Comparison of ENCODE assay signal across 10 cellular contexts in the genomic region with DNA sequence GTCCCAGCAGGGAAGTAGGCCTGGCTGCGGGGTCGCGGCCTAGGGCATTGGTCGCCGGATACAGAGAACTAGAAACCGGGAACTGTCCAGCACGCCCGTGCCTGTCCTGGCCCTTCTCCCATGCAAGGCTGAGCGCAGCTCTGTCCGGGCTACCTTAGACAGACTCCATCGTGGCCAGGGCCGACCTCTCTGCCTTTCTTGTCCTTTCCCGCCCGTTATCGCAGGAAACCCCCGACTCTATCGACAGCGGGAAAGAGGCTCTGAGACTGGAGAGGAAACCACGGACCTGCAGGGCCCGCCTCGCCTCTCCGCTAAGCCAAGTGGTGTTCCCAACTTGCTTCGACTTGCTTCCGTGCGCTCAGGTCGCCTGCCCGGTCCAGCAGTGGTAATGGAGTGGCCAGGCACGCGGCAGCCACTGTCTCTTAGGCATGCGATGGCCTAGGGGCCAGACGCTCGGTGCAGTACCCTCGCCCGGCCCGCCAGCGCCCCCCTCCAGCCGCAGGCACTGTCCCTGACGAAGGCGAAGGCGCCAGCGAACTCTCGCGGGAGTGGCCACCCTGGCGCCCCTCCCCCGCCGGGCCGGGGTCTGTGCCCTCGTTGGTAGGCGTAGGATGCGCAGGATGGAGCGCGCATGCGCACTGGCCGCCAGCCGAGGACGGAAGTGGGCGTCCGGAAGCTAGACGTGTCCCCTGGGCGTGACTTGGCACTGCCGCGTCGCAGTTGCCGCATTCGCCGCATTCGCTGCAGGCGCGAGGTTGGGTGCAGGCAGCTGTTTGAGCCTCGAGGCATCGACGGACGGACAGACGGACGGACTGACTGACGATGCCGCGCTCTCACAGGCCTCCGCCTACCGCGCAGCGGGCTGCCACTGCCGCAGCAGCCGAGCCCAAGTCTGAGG. TPM values are rescaled to one million over a fixed set of nuclear protein-coding genes. Genes with fewer than 3 reads are reported as not detected.
A peak's percentile ranks its signal among the peaks of the same experiment; 100 is the strongest.
DNase-seq lines count a peak whose midpoint lies in the region; ATAC-seq and TF ChIP-seq lines count a peak whose summit lies in the region.
"Had no signal": no experiment of that assay in that cellular context is flagged by ENCODE, and none has a peak within 500 bp of the region (broad histone marks: within the 10 kb centered on the region; RNA-seq: fewer than 3 reads in every experiment).

No MANE protein-coding gene starts in this region.

- H3K4me3 Mint-ChIP-seq in activated CD4-positive, alpha-beta memory T cell treated with anti-CD3 and anti-CD28 coated beads for 36 hours, result no peak overlapping the region
- H3K4me3 Mint-ChIP-seq in activated CD4-positive, alpha-beta memory T cell treated with anti-CD3 and anti-CD28 coated beads, Interleukin-2, amount 10 ng/mL, durations not matched to agents 7 days and 5 days, result no peak overlapping the region

- no peak for TF ChIP-seq POLR2A in lower leg skin (IDR thresholded peaks at IDR 0.05)
- no peak for TF ChIP-seq POLR2A in tibial nerve (IDR thresholded peaks at IDR 0.05)

- no peak for ATAC-seq in HG03432 (IDR thresholded peaks at IDR 0.05; ENCODE audit: unreplicated experiment)
- no peak for ATAC-seq in GM18498 (IDR thresholded peaks at IDR 0.05; ENCODE audit: unreplicated experiment)

- H3K4me3 ChIP-seq in epithelial cell of esophagus (ENCODE audit: low read length) (peak overlapping the region; percentile 34), lower leg skin (ENCODE audit: low read depth, poor library complexity, severe bottlenecking) (no peak overlapping the region), tibial nerve (peak overlapping the region; percentile 20 to 47 (median 24))
- H3K4me3 ChIP-seq: BLaER1 treated with 17β-estradiol and CSF1 and Interleukin-3, amounts not matched to agents 10 nM and 100 nM had no signal

- H3K27me3 Mint-ChIP-seq in activated CD4-positive, alpha-beta memory T cell treated with anti-CD3 and anti-CD28 coated beads for 36 hours, result no peaks in the 10 kb centered on the region
- H3K27me3 Mint-ChIP-seq in activated CD4-positive, alpha-beta memory T cell treated with anti-CD3 and anti-CD28 coated beads, Interleukin-2, amount 10 ng/mL, durations not matched to agents 7 days and 5 days, result no peaks in the 10 kb centered on the region

- DNase-seq in activated CD4-positive, alpha-beta memory T cell treated with anti-CD3 and anti-CD28 coated beads for 36 hours, result peak; percentile 25
- DNase-seq in activated CD4-positive, alpha-beta memory T cell treated with anti-CD3 and anti-CD28 coated beads, Interleukin-2, amount 10 ng/mL, durations not matched to agents 7 days and 5 days, result no peak
- peak; percentile 40 for DNase-seq in epithelial cell of esophagus (ENCODE audit: low read depth)
- peak; percentile 19 to 91 for DNase-seq in lower leg skin (ENCODE audit: low spot score in 2 of 2)
- DNase-seq in tibial nerve (ENCODE audit: low spot score in 2 of 2), result peak; percentile 18 to 33
- no peak for DNase-seq in MV-4-11 (lab: John Stamatoyannopoulos, UW)

- TF ChIP-seq CTCF in epithelial cell of esophagus (IDR thresholded peaks at IDR 0.05; ENCODE audit: insufficient read depth, low read depth, low read length, missing control alignments) (no peak), lower leg skin (IDR thresholded peaks at IDR 0.05) (no peak), tibial nerve (IDR thresholded peaks at IDR 0.05) (no peak)

- no peaks in the 10 kb centered on the region for H3K9me3 ChIP-seq in tibial nerve

- H3K27ac ChIP-seq in tibial nerve, result peak overlapping the region in 2 of 4 donors; percentile 6 to 42
- H3K27ac ChIP-seq: BLaER1 treated with 17β-estradiol and CSF1 and Interleukin-3, amounts not matched to agents 10 nM and 100 nM had no signal

- peak in 1 of 2 donors; percentile 24 for TF ChIP-seq EP300 in tibial nerve (IDR thresholded peaks at IDR 0.05)

- H3K4me1 Mint-ChIP-seq in activated CD4-positive, alpha-beta memory T cell treated with anti-CD3 and anti-CD28 coated beads for 36 hours (ENCODE audit: low read depth), result peaks cover 2% of the 10 kb centered on the region
- no peaks in the 10 kb centered on the region for H3K4me1 Mint-ChIP-seq in activated CD4-positive, alpha-beta memory T cell treated with anti-CD3 and anti-CD28 coated beads, Interleukin-2, amount 10 ng/mL, durations not matched to agents 7 days and 5 days

- peaks cover 0 to 53% (median 0%) of the 10 kb centered on the region in 3 donors for H3K36me3 ChIP-seq in tibial nerve

- CTCF ChIA-PET in activated CD4-positive, alpha-beta memory T cell treated with anti-CD3 and anti-CD28 coated beads for 36 hours (lab: Charles Lee), result interaction anchor here (0.6 kb wide), 1 partner anchor 823 kb away, joined by 4 read pairs; no protein-coding TSS in a partner anchor
- CTCF ChIA-PET in activated CD4-positive, alpha-beta memory T cell treated with anti-CD3 and anti-CD28 coated beads, Interleukin-2, amount 10 ng/mL, durations not matched to agents 7 days and 5 days (lab: Charles Lee), result no interaction called here

- H3K27ac Mint-ChIP-seq in activated CD4-positive, alpha-beta memory T cell treated with anti-CD3 and anti-CD28 coated beads for 36 hours, result no peak overlapping the region
- no peak overlapping the region for H3K27ac Mint-ChIP-seq in activated CD4-positive, alpha-beta memory T cell treated with anti-CD3 and anti-CD28 coated beads, Interleukin-2, amount 10 ng/mL, durations not matched to agents 7 days and 5 days
- H3K27ac Mint-ChIP-seq: activated naive CD4-positive, alpha-beta T cell treated with anti-CD3 and anti-CD28 coated beads, Interleukin-2, amount 50 U/mL, for 72 hours had no signal

- H3K4me1 ChIP-seq in tibial nerve, result peaks cover 0 to 14% (median 0%) of the 10 kb centered on the region in 4 donors

- intact Hi-C loops in activated CD4-positive, alpha-beta memory T cell treated with anti-CD3 and anti-CD28 coated beads for 36 hours (cut with micrococcal nuclease), result no loop called here
- intact Hi-C loops in lower leg skin (cut with DNase I; ENCODE audit: low total_unique reads), result no loop called here

- 60 to 82% methylated on average over 70 to 83 of the region's 84 CpGs for WGBS in lower leg skin, 2 donors
- WGBS in tibial nerve, 2 donors, result 77 to 78% methylated on average over 65 to 72 of the region's 84 CpGs

- POLR2A ChIA-PET in activated CD4-positive, alpha-beta memory T cell treated with anti-CD3 and anti-CD28 coated beads for 36 hours (lab: Charles Lee), result no interaction called here
- POLR2A ChIA-PET in activated CD4-positive, alpha-beta memory T cell treated with anti-CD3 and anti-CD28 coated beads, Interleukin-2, amount 10 ng/mL, durations not matched to agents 7 days and 5 days (lab: Charles Lee), result interaction anchor here (0.6 kb wide), 1 partner anchor 54 kb away, joined by 4 read pairs; no protein-coding TSS in a partner anchor

- H3K9me3 Mint-ChIP-seq in activated CD4-positive, alpha-beta memory T cell treated with anti-CD3 and anti-CD28 coated beads for 36 hours, result no peaks in the 10 kb centered on the region
- H3K9me3 Mint-ChIP-seq in activated CD4-positive, alpha-beta memory T cell treated with anti-CD3 and anti-CD28 coated beads, Interleukin-2, amount 10 ng/mL, durations not matched to agents 7 days and 5 days, result no peaks in the 10 kb centered on the region
- H3K9me3 Mint-ChIP-seq: activated naive CD4-positive, alpha-beta T cell treated with anti-CD3 and anti-CD28 coated beads, Interleukin-2, amount 50 U/mL, for 72 hours had no signal

- peaks cover 10% of the 10 kb centered on the region for H3K36me3 Mint-ChIP-seq in activated CD4-positive, alpha-beta memory T cell treated with anti-CD3 and anti-CD28 coated beads for 36 hours
- H3K36me3 Mint-ChIP-seq in activated CD4-positive, alpha-beta memory T cell treated with anti-CD3 and anti-CD28 coated beads, Interleukin-2, amount 10 ng/mL, durations not matched to agents 7 days and 5 days (ENCODE audit: low read depth), result peaks cover 8% of the 10 kb centered on the region

- no peaks in the 10 kb centered on the region for H3K27me3 ChIP-seq in tibial nerve
- H3K27me3 ChIP-seq: BLaER1 treated with 17β-estradiol and CSF1 and Interleukin-3, amounts not matched to agents 10 nM and 100 nM had no signal

RNA-seq across cellular contexts. Expression of gene MCMBP, which starts 54.4 kb away (rescaled TPM):
- total RNA-seq in activated CD4-positive, alpha-beta memory T cell treated with anti-CD3 and anti-CD28 coated beads for 36 hours, result 10 to 100 TPM; 90.8 to 92.8 TPM
- 10 to 100 TPM; 86.2 to 87.6 TPM for total RNA-seq in activated CD4-positive, alpha-beta memory T cell treated with anti-CD3 and anti-CD28 coated beads, Interleukin-2, amount 10 ng/mL, durations not matched to agents 7 days and 5 days
- total RNA-seq in lower leg skin (10 to 100 TPM; 48.6 to 62.5 (median 52.0) TPM), tibial nerve (10 to 100 TPM; 45.7 to 72.3 (median 59.2) TPM)

Comparison
In these comparisons a context has a peak if more than half of its experiments do, and no peak if none do; other contexts are left out.
1. DNase-seq: peak in activated CD4-positive, alpha-beta memory T cell treated with anti-CD3 and anti-CD28 coated beads for 36 hours (single experiment), epithelial cell of esophagus (single experiment), lower leg skin (2 of 2) and tibial nerve (2 of 2); none in activated CD4-positive, alpha-beta memory T cell treated with anti-CD3 and anti-CD28 coated beads, Interleukin-2, amount 10 ng/mL, durations not matched to agents 7 days and 5 days (single experiment) and MV-4-11 (single experiment).